Comparison of ENCODE assay signal across 25 cellular contexts in genomic region chr16:86777098-86777946, GRCh38.
"Had no signal": no experiment of that assay in that cellular context is flagged by ENCODE, and none has a peak within 500 bp of the region (broad histone marks: within the 10 kb centered on the region; RNA-seq: fewer than 3 reads in every experiment).

No MANE protein-coding gene starts in this region.

- H3K36me3 ChIP-seq: esophagus squamous epithelium, lower lobe of right lung, spleen, suprapubic skin, tibial artery had no signal

- H3K27ac ChIP-seq: epithelial cell of prostate, esophagus squamous epithelium, lower lobe of right lung, parathyroid adenoma, psoas muscle, spleen, suprapubic skin, tibial artery had no signal

- H3K4me1 ChIP-seq: esophagus squamous epithelium, lower lobe of right lung, parathyroid adenoma, psoas muscle, spleen, suprapubic skin had no signal

- H3K9me3 ChIP-seq: esophagus squamous epithelium, lower lobe of right lung, psoas muscle, spleen, suprapubic skin, tibial artery had no signal

- H3K27me3 ChIP-seq: tibial artery had no signal

- ATAC-seq: activated CD4-positive, alpha-beta T cell treated with anti-CD3 and anti-CD28 coated beads for 36 hours; activated CD8-positive, alpha-beta memory T cell treated with anti-CD3 and anti-CD28 coated beads, Interleukin-2, amount 10 ng/mL, durations not matched to agents 7 days and 5 days; activated CD8-positive, alpha-beta T cell treated with anti-CD3 and anti-CD28 coated beads, Interleukin-2, amount 10 ng/mL, durations not matched to agents 7 days and 5 days; activated naive CD8-positive, alpha-beta T cell treated with anti-CD3 and anti-CD28 coated beads, Interleukin-2, amount 50 U/mL, for 24 hours; left lobe of liver; lower lobe of right lung; psoas muscle had no signal

- DNase-seq: activated CD4-positive, alpha-beta T cell treated with anti-CD3 and anti-CD28 coated beads for 36 hours; activated CD4-positive, CD25-positive, alpha-beta regulatory T cell; activated CD8-positive, alpha-beta memory T cell treated with anti-CD3 and anti-CD28 coated beads, Interleukin-2, amount 10 ng/mL, durations not matched to agents 7 days and 5 days; activated CD8-positive, alpha-beta T cell treated with anti-CD3 and anti-CD28 coated beads, Interleukin-2, amount 10 ng/mL, durations not matched to agents 7 days and 5 days; activated naive CD8-positive, alpha-beta T cell treated with anti-CD3 and anti-CD28 coated beads, Interleukin-2, amount 50 U/mL, for 24 hours; activated T-cell treated with anti-CD3 and anti-CD28 coated beads, Interleukin-2, amount 50 U/mL, for 48 hours; dermis blood vessel endothelial cell; effector CD4-positive, alpha-beta T cell; esophagus squamous epithelium; head of caudate nucleus; hippocampal formation; immature natural killer cell; lower lobe of right lung; mesendoderm; naive B cell; nucleus accumbens; spleen; stimulated activated naive CD4-positive, alpha-beta T cell; T-helper 1 cell had no signal

- H3K9ac ChIP-seq: parathyroid adenoma had no signal

- H2AFZ ChIP-seq: parathyroid adenoma had no signal

- H3K4me3 ChIP-seq: esophagus squamous epithelium, lower lobe of right lung, psoas muscle, spleen, suprapubic skin, tibial artery had no signal
